ENCODE assay signal across 25 cellular contexts in genomic region chrX:8548446-8548845, GRCh38.
A peak's percentile ranks its signal among the peaks of the same experiment; 100 is the strongest.
DNase-seq lines count a peak whose midpoint lies in the region; FAIRE-seq and TF ChIP-seq lines count a peak whose summit lies in the region.
"Had no signal": no experiment of that assay in that cellular context is flagged by ENCODE, and none has a peak within 500 bp of the region (broad histone marks: within the 10 kb centered on the region; RNA-seq: fewer than 3 reads in every experiment).

No MANE protein-coding gene starts in this region.

- POLR2A ChIA-PET in MCF 10A (lab: Yijun Ruan, JAX), result no interaction called here

- H3K27me3 Mint-ChIP-seq in MCF 10A (ENCODE audit: insufficient read depth, unreplicated experiment), result no peaks in the 10 kb centered on the region
- H3K27me3 Mint-ChIP-seq: CD4-positive, alpha-beta T cell; CD8-positive, alpha-beta memory T cell had no signal

- no peak overlapping the region for H3K9ac ChIP-seq in mammary epithelial cell (ENCODE audit: insufficient read depth, low read length)
- H3K9ac ChIP-seq in keratinocyte (ENCODE audit: control insufficient read depth, extremely low read depth, insufficient read depth, low read length), result no peak overlapping the region
- H3K9ac ChIP-seq: BLaER1 treated with 17β-estradiol and CSF1 and Interleukin-3, amounts not matched to agents 10 nM and 100 nM; GM23248 had no signal

- BruUV-seq in mammary epithelial cell (replicated peaks; lab: Mats Ljungman, UMichigan) (no TSS peak), MCF 10A (replicated peaks; lab: Mats Ljungman, UMichigan) (no TSS peak)

- CTCF ChIA-PET in mammary epithelial cell (lab: Charles Lee; ENCODE audit: low non-redundant PET), result no interaction called here
- CTCF ChIA-PET in MCF 10A (lab: Yijun Ruan, JAX), result no interaction called here

- no peaks in the 10 kb centered on the region for H3K9me3 ChIP-seq in mammary epithelial cell (replicated peaks; ENCODE audit: insufficient read depth, low read length)
- no peaks in the 10 kb centered on the region for H3K9me3 ChIP-seq in keratinocyte (ENCODE audit: control insufficient read depth, low read depth, low read length)
- H3K9me3 ChIP-seq in effector memory CD4-positive, alpha-beta T cell (ENCODE audit: control insufficient read depth, low read length), result no peaks in the 10 kb centered on the region
- H3K9me3 ChIP-seq: BE2C; BLaER1 treated with 17β-estradiol and CSF1 and Interleukin-3, amounts not matched to agents 10 nM and 100 nM had no signal

- H3K4me3 ChIP-seq in mammary epithelial cell (replicated peaks in 1 of 3; ENCODE audit: insufficient read depth in 1 of 3, low read depth in 2 of 3, low read length in 3 of 3) (no peak overlapping the region), epithelial cell of esophagus (ENCODE audit: low read length) (no peak overlapping the region), keratinocyte (ENCODE audit: control insufficient read depth in 2 of 3, extremely low read depth in 1 of 3, insufficient read depth in 2 of 3, low read depth in 1 of 3, low read length in 3 of 3) (no peak overlapping the region)
- no peak overlapping the region for H3K4me3 ChIP-seq in effector memory CD4-positive, alpha-beta T cell (ENCODE audit: insufficient read depth, low read depth, low read length, poor library complexity, severe bottlenecking)
- H3K4me3 ChIP-seq: BLaER1 treated with 17β-estradiol and CSF1 and Interleukin-3, amounts not matched to agents 10 nM and 100 nM; GM12878; GM23248 had no signal

- H3K27ac ChIP-seq in mammary epithelial cell (ENCODE audit: insufficient read depth, low read depth, low read length), result no peak overlapping the region
- H3K27ac ChIP-seq in keratinocyte (ENCODE audit: control insufficient read depth, insufficient read depth, low read length), result no peak overlapping the region
- no peak overlapping the region for H3K27ac ChIP-seq in effector memory CD4-positive, alpha-beta T cell (ENCODE audit: insufficient read depth, low read length, poor library complexity, severe bottlenecking)
- H3K27ac ChIP-seq: 22Rv1; BLaER1 treated with 17β-estradiol and CSF1 and Interleukin-3, amounts not matched to agents 10 nM and 100 nM; GM23248 had no signal

- peak; percentile 48 for FAIRE-seq in keratinocyte (lab: Jason Lieb, UNC)
- FAIRE-seq: A204.1, D721Med, GM12878, GM19239, H1 had no signal

- H3K36me3 Mint-ChIP-seq in MCF 10A (ENCODE audit: insufficient read depth, unreplicated experiment), result no peaks in the 10 kb centered on the region
- H3K36me3 Mint-ChIP-seq: CD14-positive monocyte; CD8-positive, alpha-beta memory T cell had no signal

- no peaks in the 10 kb centered on the region for H3K79me2 ChIP-seq in mammary epithelial cell (ENCODE audit: insufficient read depth, low read length)
- no peaks in the 10 kb centered on the region for H3K79me2 ChIP-seq in keratinocyte (ENCODE audit: control insufficient read depth, insufficient read depth, low read length)

- H3K9me1 ChIP-seq in keratinocyte (ENCODE audit: control insufficient read depth, extremely low read depth, insufficient read depth, low read length), result no peaks in the 10 kb centered on the region

- H2AFZ ChIP-seq in mammary epithelial cell (ENCODE audit: low read depth, low read length) (no peak overlapping the region), keratinocyte (ENCODE audit: control insufficient read depth, low read length) (no peak overlapping the region)
- H2AFZ ChIP-seq: GM23248 had no signal

- H3K27me3 ChIP-seq in mammary epithelial cell (ENCODE audit: insufficient read depth, low read length) (no peaks in the 10 kb centered on the region), keratinocyte (ENCODE audit: control insufficient read depth, extremely low read depth, insufficient read depth, low read length) (no peaks in the 10 kb centered on the region)
- no peaks in the 10 kb centered on the region for H3K27me3 ChIP-seq in effector memory CD4-positive, alpha-beta T cell (replicated peaks; ENCODE audit: control insufficient read depth, insufficient read depth, low read length, poor library complexity, severe bottlenecking)
- H3K27me3 ChIP-seq: BE2C; BLaER1 treated with 17β-estradiol and CSF1 and Interleukin-3, amounts not matched to agents 10 nM and 100 nM had no signal

- no peaks in the 10 kb centered on the region for H4K20me1 ChIP-seq in mammary epithelial cell (ENCODE audit: insufficient read depth, low read length)
- no peaks in the 10 kb centered on the region for H4K20me1 ChIP-seq in keratinocyte (ENCODE audit: control insufficient read depth, extremely low read depth, insufficient read depth, low read length)
- H4K20me1 ChIP-seq: BLaER1 treated with 17β-estradiol and CSF1 and Interleukin-3, amounts not matched to agents 10 nM and 100 nM had no signal

- dilution Hi-C loops in mammary epithelial cell (cut with HindIII; ENCODE audit: low sequenced_read_pairs), result no loop called here
- dilution Hi-C loops in keratinocyte (cut with MboI; ENCODE audit: extremely low pct_ligation_motif_present, low sequenced_read_pairs), result no loop called here

- H3K4me1 ChIP-seq in mammary epithelial cell (ENCODE audit: insufficient read depth, low read length), result peaks cover 5% of the 10 kb centered on the region
- no peaks in the 10 kb centered on the region for H3K4me1 ChIP-seq in keratinocyte (ENCODE audit: control insufficient read depth, extremely low read depth, insufficient read depth, low read length)
- no peaks in the 10 kb centered on the region for H3K4me1 ChIP-seq in effector memory CD4-positive, alpha-beta T cell (ENCODE audit: control insufficient read depth, insufficient read depth, low read length, poor library complexity, severe bottlenecking)
- H3K4me1 ChIP-seq: BE2C; BLaER1 treated with 17β-estradiol and CSF1 and Interleukin-3, amounts not matched to agents 10 nM and 100 nM had no signal

- in situ Hi-C loops in mammary epithelial cell (cut with MboI; ENCODE audit: low sequenced_read_pairs in 2 of 2), result no loop called here

- intact Hi-C loops in mammary epithelial cell (cut with micrococcal nuclease), result no loop called here
- intact Hi-C loops in MCF 10A (cut with micrococcal nuclease), result no loop called here

- H3K9me3 Mint-ChIP-seq in MCF 10A (ENCODE audit: unreplicated experiment), result peaks cover 8% of the 10 kb centered on the region

- H3K4me1 Mint-ChIP-seq in MCF 10A (ENCODE audit: insufficient read depth, unreplicated experiment), result no peaks in the 10 kb centered on the region
- H3K4me1 Mint-ChIP-seq: CD14-positive monocyte; CD8-positive, alpha-beta memory T cell had no signal

- 0% methylated on average over 1 of the region's 1 CpG for WGBS in mammary epithelial cell (ENCODE audit: low coverage, missing lambda C conversion rate)

- TF ChIP-seq CTCF in mammary epithelial cell (conservative IDR thresholded peaks at IDR 0.05 in 1 of 2, IDR thresholded peaks at IDR 0.05 in 1 of 2; ENCODE audit: extremely low read depth in 1 of 2, insufficient read depth in 1 of 2, low read depth in 1 of 2, low read length in 2 of 2), result no peak
- no peak for TF ChIP-seq CTCF in MCF 10A (IDR thresholded peaks at IDR 0.05; ENCODE audit: unreplicated experiment)
- no peak for TF ChIP-seq CTCF in epithelial cell of esophagus (IDR thresholded peaks at IDR 0.05; ENCODE audit: insufficient read depth, low read depth, low read length, missing control alignments)
- no peak for TF ChIP-seq CTCF in keratinocyte (optimal IDR thresholded peaks at IDR 0.05 in 1 of 3, IDR thresholded peaks at IDR 0.05 in 1 of 3, conservative IDR thresholded peaks at IDR 0.05 in 1 of 3; ENCODE audit: extremely low read depth in 1 of 3, insufficient read depth in 2 of 3, low read length in 3 of 3)

- H3K4me3 Mint-ChIP-seq in MCF 10A (ENCODE audit: unreplicated experiment), result no peak overlapping the region
- H3K4me3 Mint-ChIP-seq: CD14-positive monocyte; CD4-positive, alpha-beta T cell; CD8-positive, alpha-beta memory T cell had no signal

- H3K36me3 ChIP-seq in mammary epithelial cell (ENCODE audit: insufficient read depth, low read length) (no peaks in the 10 kb centered on the region), keratinocyte (ENCODE audit: control insufficient read depth in 2 of 2, extremely low read depth in 1 of 2, insufficient read depth in 2 of 2, low read length in 2 of 2) (no peaks in the 10 kb centered on the region)
- H3K36me3 ChIP-seq in effector memory CD4-positive, alpha-beta T cell (ENCODE audit: control insufficient read depth, insufficient read depth, low read length), result no peaks in the 10 kb centered on the region
- H3K36me3 ChIP-seq: BE2C; BLaER1 treated with 17β-estradiol and CSF1 and Interleukin-3, amounts not matched to agents 10 nM and 100 nM had no signal

- H3K4me2 ChIP-seq in mammary epithelial cell (ENCODE audit: insufficient read depth, low read depth, low read length) (no peak overlapping the region), keratinocyte (ENCODE audit: control insufficient read depth, extremely low read depth, insufficient read depth, low read depth, low read length) (no peak overlapping the region)
- H3K4me2 ChIP-seq: BLaER1 treated with 17β-estradiol and CSF1 and Interleukin-3, amounts not matched to agents 10 nM and 100 nM had no signal

- DNase-seq in mammary epithelial cell (peak; percentile 70), MCF 10A (ENCODE audit: unreplicated experiment) (no peak), epithelial cell of esophagus (ENCODE audit: low read depth) (peak; percentile 51), keratinocyte (ENCODE audit: low read depth, low spot score) (no peak), AG20443 (ENCODE audit: low spot score) (no peak)
- no peak for DNase-seq in effector memory CD4-positive, alpha-beta T cell
- DNase-seq: AML-193; BE2C; CD4-positive, alpha-beta T cell; CD8-positive, alpha-beta memory T cell; DMS 273 treated with DMSO at 0.1 percent for 48 hours; DMS79; EL; GDM1; GM23248; H7; HCEC 1CT had no signal

- no peak overlapping the region for H3K27ac Mint-ChIP-seq in MCF 10A (ENCODE audit: low read depth, unreplicated experiment)
- H3K27ac Mint-ChIP-seq: CD14-positive monocyte; CD4-positive, alpha-beta T cell; CD8-positive, alpha-beta memory T cell had no signal

Comparison
In these comparisons a context has a peak if more than half of its experiments do, and no peak if none do; other contexts are left out.
1. DNase-seq: peak in mammary epithelial cell (single experiment) and epithelial cell of esophagus (single experiment); none in MCF 10A (single experiment), keratinocyte (single experiment), effector memory CD4-positive, alpha-beta T cell (0 of 3) and AG20443 (single experiment).